In genomic region chr17:75697651-75698291, GRCh38 we compare ENCODE assay signal across 10 cellular contexts. TPM values are rescaled to one million over a fixed set of nuclear protein-coding genes. Genes with fewer than 3 reads are reported as not detected.
A peak's percentile ranks its signal among the peaks of the same experiment; 100 is the strongest.
DNase-seq lines count a peak whose midpoint lies in the region; ATAC-seq and TF ChIP-seq lines count a peak whose summit lies in the region.
"Had no signal": no experiment of that assay in that cellular context is flagged by ENCODE, and none has a peak within 500 bp of the region (broad histone marks: within the 10 kb centered on the region; RNA-seq: fewer than 3 reads in every experiment).

No MANE protein-coding gene starts in this region.

- H3K27me3 ChIP-seq in mammary epithelial cell (ENCODE audit: insufficient read depth, low read length): no peaks in the 10 kb centered on the region
- no peaks in the 10 kb centered on the region for H3K27me3 ChIP-seq in left lung
- H3K27me3 ChIP-seq in skeletal muscle tissue (ENCODE audit: control insufficient read depth in 3 of 3, insufficient read depth in 3 of 3, low read length in 3 of 3): no peaks in the 10 kb centered on the region

- WGBS in mammary epithelial cell (ENCODE audit: low coverage, missing lambda C conversion rate): 38% methylated on average over 8 of the region's 10 CpGs

- no peak overlapping the region for H2AFZ ChIP-seq in mammary epithelial cell (ENCODE audit: low read depth, low read length)

- H3K9me3 ChIP-seq in mammary epithelial cell (replicated peaks; ENCODE audit: insufficient read depth, low read length) (no peaks in the 10 kb centered on the region), left lung (no peaks in the 10 kb centered on the region), skeletal muscle tissue (ENCODE audit: control insufficient read depth in 3 of 3, low read length in 3 of 3) (no peaks in the 10 kb centered on the region)

- BruUV-seq in mammary epithelial cell (replicated peaks; lab: Mats Ljungman, UMichigan): no TSS peak

- H3K27ac ChIP-seq in mammary epithelial cell (ENCODE audit: insufficient read depth, low read depth, low read length) (peak overlapping the region; percentile 70), left lung (peak overlapping the region; percentile 63 to 75), skeletal muscle tissue (ENCODE audit: low read depth, low read length) (peak overlapping the region; percentile 64)

- H3K9ac ChIP-seq in mammary epithelial cell (ENCODE audit: insufficient read depth, low read length): no peak overlapping the region
- peak overlapping the region; percentile 25 to 43 (median 33) for H3K9ac ChIP-seq in skeletal muscle tissue (ENCODE audit: low read depth in 1 of 3, low read length in 3 of 3)

- intact Hi-C loops in mammary epithelial cell (cut with micrococcal nuclease): no loop called here
- intact Hi-C loops in left lung (cut with DNase I): no loop called here

- dilution Hi-C loops in mammary epithelial cell (cut with HindIII; ENCODE audit: low sequenced_read_pairs): loop anchor here (5.0 kb wide), 1 partner anchor 90 kb away; no protein-coding TSS in a partner anchor

- no peaks in the 10 kb centered on the region for H4K20me1 ChIP-seq in mammary epithelial cell (ENCODE audit: insufficient read depth, low read length)

- ATAC-seq in left lung (peak; percentile 59), HG02678 (IDR thresholded peaks at IDR 0.05; ENCODE audit: unreplicated experiment) (no peak)
- ATAC-seq: T-cell had no signal

- H3K4me1 ChIP-seq in mammary epithelial cell (ENCODE audit: insufficient read depth, low read length) (peaks cover 87% of the 10 kb centered on the region), left lung (peaks cover 17 to 60% of the 10 kb centered on the region in 2 donors), skeletal muscle tissue (ENCODE audit: control insufficient read depth in 3 of 3, insufficient read depth in 3 of 3, low read length in 3 of 3) (peaks cover 73 to 89% (median 84%) of the 10 kb centered on the region in 3 donors)

- H3K36me3 ChIP-seq in mammary epithelial cell (ENCODE audit: insufficient read depth, low read length): peaks cover 18% of the 10 kb centered on the region
- peaks cover 0 to 93% of the 10 kb centered on the region in 2 donors for H3K36me3 ChIP-seq in left lung
- H3K36me3 ChIP-seq in skeletal muscle tissue (ENCODE audit: control insufficient read depth in 3 of 3, insufficient read depth in 3 of 3, low read length in 3 of 3): peaks cover 26 to 38% (median 26%) of the 10 kb centered on the region in 3 donors

- H3K4me3 ChIP-seq in LNCaP clone FGC (ENCODE audit: low read depth, low read length) (no peak overlapping the region; the same call in 1 of the 2 replicates), mammary epithelial cell (replicated peaks in 1 of 3; ENCODE audit: insufficient read depth in 1 of 3, low read depth in 2 of 3, low read length in 3 of 3) (no peak overlapping the region), left lung (no peak overlapping the region), skeletal muscle tissue (ENCODE audit: low read length in 3 of 3) (no peak overlapping the region)

- no peak overlapping the region for H3K4me2 ChIP-seq in mammary epithelial cell (ENCODE audit: insufficient read depth, low read depth, low read length)

- CTCF ChIA-PET in mammary epithelial cell (lab: Charles Lee; ENCODE audit: low non-redundant PET): no interaction called here

- TF ChIP-seq CTCF in LNCaP clone FGC (IDR thresholded peaks at IDR 0.05; ENCODE audit: control insufficient read depth, extremely low read depth, insufficient read depth) (no peak), mammary epithelial cell (conservative IDR thresholded peaks at IDR 0.05 in 1 of 2, IDR thresholded peaks at IDR 0.05 in 1 of 2; ENCODE audit: extremely low read depth in 1 of 2, insufficient read depth in 1 of 2, low read depth in 1 of 2, low read length in 2 of 2) (no peak), left lung (IDR thresholded peaks at IDR 0.05) (no peak)

- DNase-seq in LNCaP clone FGC (ENCODE audit: low read depth) (peak; percentile 82), mammary epithelial cell (no peak), left lung (no peak), NCI-H187 treated with DMSO at 0.1 percent for 48 hours (lab: John Stamatoyannopoulos, UW) (no peak)
- DNase-seq in stimulated activated CD4-positive, alpha-beta T cell treated with anti-CD3 and anti-CD28 coated beads, Interleukin-1b, Interleukin-23, amount 100 ng/mL, for 48 hours: no peak
- DNase-seq in stimulated activated CD4-positive, alpha-beta T cell treated with anti-CD3 and anti-CD28 coated beads, Interleukin-12 subunit alpha, Interleukin-12 subunit beta, amount 100 ng/mL, for 4 hours: no peak
- DNase-seq: NCI-H510A, T-cell had no signal

- peaks cover 54% of the 10 kb centered on the region for H3K79me2 ChIP-seq in mammary epithelial cell (ENCODE audit: insufficient read depth, low read length)

- in situ Hi-C loops in mammary epithelial cell (cut with MboI; ENCODE audit: low sequenced_read_pairs in 2 of 2): no loop called here

RNA-seq across cellular contexts. Expression of gene ITGB4, which starts 23.5 kb away (rescaled TPM):
- 1,000 to 10,000 TPM; 2,525 to 2,618 TPM for total RNA-seq in mammary epithelial cell
- polyA plus RNA-seq in mammary epithelial cell: 1,059 TPM
- 2,510 TPM for polyA minus RNA-seq in mammary epithelial cell
- 10 to 100 TPM; 44.1 to 54.8 TPM for total RNA-seq in left lung
- total RNA-seq in skeletal muscle tissue: 3.1 TPM

RNA-seq across cellular contexts. Expression of gene SAP30BP, which starts 30.6 kb away (rescaled TPM):
- total RNA-seq in mammary epithelial cell: 100 to 1,000 TPM in 1 of 2 donors, 10 to 100 TPM in 1; 49.0 to 105 TPM
- polyA plus RNA-seq in mammary epithelial cell: 85.8 TPM
- polyA minus RNA-seq in mammary epithelial cell: 78.9 TPM
- total RNA-seq in left lung: 10 to 100 TPM; 58.9 to 80.8 TPM
- 36.5 TPM for total RNA-seq in skeletal muscle tissue

RNA-seq across cellular contexts. Expression of gene RECQL5, which starts 30.8 kb away (rescaled TPM):
- total RNA-seq in mammary epithelial cell (10 to 100 TPM; 25.3 to 34.8 TPM), left lung (10 to 100 TPM; 28.5 to 35.5 TPM), skeletal muscle tissue (11.0 TPM)
- 14.5 TPM for polyA plus RNA-seq in mammary epithelial cell
- polyA minus RNA-seq in mammary epithelial cell: 27.2 TPM

Comparison
In these comparisons a context has a peak if more than half of its experiments do, and no peak if none do; other contexts are left out.
1. RNA of gene ITGB4, which starts 23.5 kb away (total RNA-seq): 2,525 to 2,618 TPM in mammary epithelial cell; 44.1 to 54.8 TPM in left lung and 3.1 TPM in skeletal muscle tissue (single experiment); every median in the first group is over 10 times any median in the second.
2. Peak in every context shown above with its lines, with median percentiles within 50 percentile points of each other: H3K27ac ChIP-seq.